In genomic region chr4:139675156-139675555, GRCh38 we compare ENCODE assay signal across 10 cellular contexts. TPM values are rescaled to one million over a fixed set of nuclear protein-coding genes. Genes with fewer than 3 reads are reported as not detected.
DNase-seq lines count a peak whose midpoint lies in the region; ATAC-seq and TF ChIP-seq lines count a peak whose summit lies in the region.
"Had no signal": no experiment of that assay in that cellular context is flagged by ENCODE, and none has a peak within 500 bp of the region (broad histone marks: within the 10 kb centered on the region; RNA-seq: fewer than 3 reads in every experiment).

No MANE protein-coding gene starts in this region.

- H3K27me3 ChIP-seq in heart right ventricle (no peaks in the 10 kb centered on the region), upper lobe of left lung (no peaks in the 10 kb centered on the region), SJCRH30 (no peaks in the 10 kb centered on the region)

- TF ChIP-seq CTCF in heart right ventricle (IDR thresholded peaks at IDR 0.05) (no peak), upper lobe of left lung (IDR thresholded peaks at IDR 0.05) (no peak), GM13976 (IDR thresholded peaks at IDR 0.05; ENCODE audit: borderline replicate concordance, control extremely low read depth, extremely low read depth, insufficient read depth, missing control alignments) (no peak)

- intact Hi-C loops in heart right ventricle (cut with DNase I): no loop called here

- no peak for TF ChIP-seq POLR2A in upper lobe of left lung (IDR thresholded peaks at IDR 0.05)

- H3K4me1 ChIP-seq in heart right ventricle (peaks cover 0 to 47% (median 22%) of the 10 kb centered on the region in 9 donors), upper lobe of left lung (peaks cover 0 to 8% (median under 1%) of the 10 kb centered on the region in 4 donors), SJCRH30 (no peaks in the 10 kb centered on the region)

- no peak for TF ChIP-seq EP300 in upper lobe of left lung (IDR thresholded peaks at IDR 0.05)

- H3K4me3 ChIP-seq in heart right ventricle: no peak overlapping the region
- H3K4me3 ChIP-seq in upper lobe of left lung: no peak overlapping the region
- no peak overlapping the region for H3K4me3 ChIP-seq in SJCRH30

- H3K27ac ChIP-seq in heart right ventricle (peak overlapping the region in 2 of 10 donors; percentile 18 to 73), upper lobe of left lung (peak overlapping the region in 1 of 4 donors; percentile 1), SJCRH30 (no peak overlapping the region)

- ATAC-seq in GM21381 (IDR thresholded peaks at IDR 0.05; ENCODE audit: unreplicated experiment) (peak; percentile 55), heart right ventricle (peak in 6 of 8 donors; percentile 40 to 70 (median 53)), upper lobe of left lung (ENCODE audit: low FRiP score in 2 of 2) (peak; percentile 69 to 88)
- ATAC-seq: stimulated activated effector memory CD8-positive, alpha-beta T cell treated with anti-CD3 and anti-CD28 coated beads, Interleukin-12 subunit alpha, Interleukin-12 subunit beta, amount 100 ng/mL, for 72 hours had no signal

- DNase-seq in NAMALWA (ENCODE audit: low spot score): peak; percentile 48
- no peak for DNase-seq in heart right ventricle
- DNase-seq in upper lobe of left lung: no peak
- DNase-seq in SJCRH30: no peak
- DNase-seq in GM13976 (ENCODE audit: low spot score): no peak
- DNase-seq in stimulated activated CD4-positive, alpha-beta T cell treated with anti-CD3 and anti-CD28 coated beads, Interleukin-4, amount 100 ng/mL, for 1 hour: no peak
- DNase-seq: DMS153; stimulated activated CD4-positive, alpha-beta T cell treated with anti-CD3 and anti-CD28 coated beads, Interleukin-12 subunit alpha, Interleukin-12 subunit beta, amount 100 ng/mL, for 4 hours had no signal

- in situ Hi-C loops in GM13976 (cut with MboI; ENCODE audit: low sequenced_read_pairs, unreplicated experiment): no loop called here

- H3K9me3 ChIP-seq in heart right ventricle: peaks cover 0 to 5% (median 0%) of the 10 kb centered on the region in 11 donors
- H3K9me3 ChIP-seq in upper lobe of left lung: no peaks in the 10 kb centered on the region
- no peaks in the 10 kb centered on the region for H3K9me3 ChIP-seq in SJCRH30 (replicated peaks)

- WGBS in heart right ventricle, 2 donors: 87 to 90% methylated on average over 5 of the region's 5 CpGs
- 44 to 67% methylated on average over 5 of the region's 5 CpGs for WGBS in upper lobe of left lung, 2 donors

- H3K36me3 ChIP-seq in heart right ventricle (peaks cover 0 to 54% (median 12%) of the 10 kb centered on the region in 9 donors), upper lobe of left lung (peaks cover 4 to 30% (median 14%) of the 10 kb centered on the region in 4 donors), SJCRH30 (peaks cover 2% of the 10 kb centered on the region; the same call in 1 of the 2 replicates)

RNA-seq across cellular contexts. Expression of gene MGST2, which starts 9.5 kb away (rescaled TPM):
- total RNA-seq in heart right ventricle: 100 to 1,000 TPM in 9 of 10 donors, 10 to 100 TPM in 1; 99.1 to 125 (median 107) TPM
- 100 to 1,000 TPM in 1 of 2 donors, 10 to 100 TPM in 1; 97.6 to 203 TPM for polyA plus RNA-seq in heart right ventricle
- 10 to 100 TPM; 12.6 to 64.0 (median 39.1) TPM for total RNA-seq in upper lobe of left lung
- total RNA-seq in SJCRH30 (2014; rRNA removed; shearing (Covaris generic)): 27.2 and 31.2 TPM in 2 replicates
